Comparison of ENCODE assay signal across 1 cellular context in genomic region chr6:35177586-35177985, GRCh38.
TF ChIP-seq lines count a peak whose summit lies in the region.

No MANE protein-coding gene starts in this region.

TF ChIP-seq in K562, 482 proteins besides CTCF, POLR2A, EP300 and RAD21:
- no peak for TF ChIP-seq XRCC5 (IDR thresholded peaks at IDR 0.05; ENCODE audit: low read depth, low read length)
- no peak for TF ChIP-seq POLR3G (IDR thresholded peaks at IDR 0.05; ENCODE audit: extremely low read depth, insufficient read length, insufficient replicate concordance)
- TF ChIP-seq FOXJ2 (tag; IDR thresholded peaks at IDR 0.05): no peak
- no peak for TF ChIP-seq CEBPB (tag; IDR thresholded peaks at IDR 0.05)
TF ChIP-seq in K562: peak in this region for 0.
